12 cellular contexts compared by ENCODE assay signal in genomic region chr4:6324999-6325790, GRCh38. TPM values are rescaled to one million over a fixed set of nuclear protein-coding genes. Genes with fewer than 3 reads are reported as not detected.
DNase-seq lines count a peak whose midpoint lies in the region; ATAC-seq and TF ChIP-seq lines count a peak whose summit lies in the region.
"Had no signal": no experiment of that assay in that cellular context is flagged by ENCODE, and none has a peak within 500 bp of the region (broad histone marks: within the 10 kb centered on the region; RNA-seq: fewer than 3 reads in every experiment).

No MANE protein-coding gene starts in this region.

- H3K27me3 ChIP-seq in Peyer's patch (no peaks in the 10 kb centered on the region), psoas muscle (ENCODE audit: insufficient read depth in 3 of 3, low read length in 2 of 3) (peaks cover 0 to 30% (median 4%) of the 10 kb centered on the region in 3 donors), SJCRH30 (peaks cover 13% of the 10 kb centered on the region; the same call in 1 of the 2 replicates)

- DNase-seq in ELF-1 (ENCODE audit: low read depth, low spot score) = peak; percentile 48
- DNase-seq in Peyer's patch = peak in 2 of 3 donors; percentile 74 to 76
- DNase-seq in glomerular visceral epithelial cell (ENCODE audit: extremely low spot score) = peak; percentile 30
- peak; percentile 31 to 58 for DNase-seq in psoas muscle
- DNase-seq in SJCRH30 = no peak
- no peak for DNase-seq in NCI-H1048 (lab: John Stamatoyannopoulos, UW)
- no peak for DNase-seq in T-helper 1 cell
- DNase-seq: activated effector memory CD4-positive, alpha-beta T cell treated with anti-CD3 and anti-CD28 coated beads, Interleukin-2, amount 50 U/mL, for 16 hours; NCI-H446; stimulated activated CD4-positive, alpha-beta T cell treated with anti-CD3 and anti-CD28 coated beads, Interleukin-4, amount 100 ng/mL, for 4 hours; T-helper 9 cell had no signal

- 44 to 47% (median 46%) methylated on average over 22 of the region's 22 CpGs for WGBS in psoas muscle, 3 donors

- no peak for TF ChIP-seq CTCF in Peyer's patch (IDR thresholded peaks at IDR 0.05)
- no peak for TF ChIP-seq CTCF in psoas muscle (IDR thresholded peaks at IDR 0.05)

- no peak for TF ChIP-seq POLR2A in Peyer's patch (IDR thresholded peaks at IDR 0.05)

- H3K4me1 ChIP-seq in Peyer's patch (peaks cover 0 to 6% (median 0%) of the 10 kb centered on the region in 4 donors), psoas muscle (no peaks in the 10 kb centered on the region), SJCRH30 (no peaks in the 10 kb centered on the region)

- H3K9me3 ChIP-seq in Peyer's patch (no peaks in the 10 kb centered on the region), psoas muscle (no peaks in the 10 kb centered on the region), SJCRH30 (replicated peaks) (no peaks in the 10 kb centered on the region)

- ATAC-seq in psoas muscle = peak in 3 of 4 donors; percentile 26 to 49 (median 36)
- ATAC-seq in GM18858 (IDR thresholded peaks at IDR 0.05; ENCODE audit: unreplicated experiment) = no peak

- H3K27ac ChIP-seq in Peyer's patch (peak overlapping the region in 1 of 4 donors; percentile 25), psoas muscle (peak overlapping the region; percentile 27), SJCRH30 (no peak overlapping the region)

- no peak overlapping the region for H3K4me3 ChIP-seq in Peyer's patch
- H3K4me3 ChIP-seq in psoas muscle = no peak overlapping the region
- no peak overlapping the region for H3K4me3 ChIP-seq in SJCRH30

- intact Hi-C loops in psoas muscle (cut with DNase I) = loop anchor here in 1 of 2 donors (5.0 kb wide), 1 partner anchor 328 kb away; no protein-coding TSS in a partner anchor

- H3K36me3 ChIP-seq in Peyer's patch = no peaks in the 10 kb centered on the region
- no peaks in the 10 kb centered on the region for H3K36me3 ChIP-seq in psoas muscle (ENCODE audit: insufficient read depth in 1 of 2, low read depth in 1 of 2)
- no peaks in the 10 kb centered on the region for H3K36me3 ChIP-seq in SJCRH30

RNA-seq across cellular contexts. Expression of gene WFS1, which starts 55.5 kb away (rescaled TPM):
- total RNA-seq in Peyer's patch (10 to 100 TPM in 3 of 4 donors, 1 to 10 TPM in 1; 10.0 to 39.6 (median 30.0) TPM), psoas muscle (10 to 100 TPM in 2 of 4 donors, 1 to 10 TPM in 2; 8.0 to 13.3 (median 10.0) TPM)
- polyA plus RNA-seq in psoas muscle = 10 to 100 TPM in 1 of 3 donors, 1 to 10 TPM in 2; 5.9 to 13.2 (median 7.0) TPM
- total RNA-seq in SJCRH30 (2014; rRNA removed; shearing (Covaris generic)) = 14.6 and 15.6 TPM in 2 replicates

Comparison
In these comparisons a context has a peak if more than half of its experiments do, and no peak if none do; other contexts are left out.
1. DNase-seq: peak in ELF-1 (single experiment), Peyer's patch (2 of 3), glomerular visceral epithelial cell (single experiment) and psoas muscle (2 of 2); none in SJCRH30 (0 of 2), NCI-H1048 (single experiment) and T-helper 1 cell (0 of 5).